8 cellular contexts compared by ENCODE assay signal in genomic region chr6:166308769-166309589, GRCh38. TPM values are rescaled to one million over a fixed set of nuclear protein-coding genes. Genes with fewer than 3 reads are reported as not detected.
DNase-seq lines count a peak whose midpoint lies in the region; ATAC-seq lines count a peak whose summit lies in the region.

No MANE protein-coding gene starts in this region.

- H3K9ac ChIP-seq in ES-I3 (ENCODE audit: low read depth, low read length): peak overlapping the region; percentile 52; the same call in 1 of the 2 replicates

- H3K4me3 Mint-ChIP-seq in effector memory CD8-positive, alpha-beta T cell: peak overlapping the region; percentile 49 to 73

- H3K9me3 Mint-ChIP-seq in effector memory CD8-positive, alpha-beta T cell: no peaks in the 10 kb centered on the region

- H3K36me3 Mint-ChIP-seq in effector memory CD8-positive, alpha-beta T cell (ENCODE audit: insufficient read depth): no peaks in the 10 kb centered on the region

- peak; percentile 62 to 83 for DNase-seq in NCI-H2081 (lab: John Stamatoyannopoulos, UW)
- DNase-seq in effector memory CD8-positive, alpha-beta T cell: no peak
- peak; percentile 65 for DNase-seq in pons (ENCODE audit: low spot score)

- no peak overlapping the region for H3K27ac Mint-ChIP-seq in effector memory CD8-positive, alpha-beta T cell

- no peaks in the 10 kb centered on the region for H3K36me3 ChIP-seq in ES-I3 (ENCODE audit: insufficient read depth, low read length)

- H3K4me1 Mint-ChIP-seq in effector memory CD8-positive, alpha-beta T cell (ENCODE audit: low read depth in 2 of 2): peaks cover 0 to 2% of the 10 kb centered on the region in 2 donors

- no peaks in the 10 kb centered on the region for H3K9me3 ChIP-seq in ES-I3 (ENCODE audit: control insufficient read depth, insufficient read depth, low read length)

- 0 out of 2 replicates have a peak, but pooled peaks cover 5% of the 10 kb centered on the region for H3K4me1 ChIP-seq in ES-I3 (ENCODE audit: insufficient read depth, low read length)

- no peak for ATAC-seq in effector memory CD8-positive, alpha-beta T cell (replicated peaks)
- ATAC-seq in GM21381 (IDR thresholded peaks at IDR 0.05; ENCODE audit: unreplicated experiment) (no peak), HG02852 (IDR thresholded peaks at IDR 0.05; ENCODE audit: unreplicated experiment) (no peak), esophagus mucosa (no peak), GM19463 (IDR thresholded peaks at IDR 0.05; ENCODE audit: unreplicated experiment) (no peak)

- peaks cover 43 to 53% of the 10 kb centered on the region in 2 donors for H3K27me3 Mint-ChIP-seq in effector memory CD8-positive, alpha-beta T cell

RNA-seq across cellular contexts. Expression of gene PRR18, which starts 0.8 kb away (rescaled TPM):
- 0.04 TPM for total RNA-seq in esophagus mucosa

RNA-seq across cellular contexts. Expression of gene SFT2D1, which starts 33.4 kb away (rescaled TPM):
- total RNA-seq in esophagus mucosa: 26.6 TPM

Comparison
In these comparisons a context has a peak if more than half of its experiments do, and no peak if none do; other contexts are left out.
1. DNase-seq: peak in NCI-H2081 (2 of 2) and pons (single experiment); none in effector memory CD8-positive, alpha-beta T cell (0 of 3).